ENCODE assay signal across 7 cellular contexts in the genomic region with DNA sequence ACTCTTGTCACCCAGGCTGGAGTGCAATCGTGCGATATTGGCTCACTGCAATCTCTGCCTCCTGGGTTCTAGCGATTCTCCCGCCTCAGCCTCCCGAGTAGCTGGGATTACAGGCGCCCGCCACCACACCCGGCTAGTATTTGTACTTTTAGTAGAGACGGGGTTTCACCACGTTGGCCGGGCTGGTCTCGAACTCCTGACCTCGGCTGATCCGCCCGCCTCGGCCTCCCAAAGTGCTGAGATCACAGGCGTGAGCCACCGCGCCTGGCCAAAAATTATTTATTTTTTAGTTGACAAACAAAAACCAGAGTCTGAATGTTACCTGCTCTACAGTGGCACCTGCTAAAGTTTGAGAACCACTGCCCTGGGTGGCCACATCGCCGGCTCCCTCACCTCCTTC. TPM values are rescaled to one million over a fixed set of nuclear protein-coding genes. Genes with fewer than 3 reads are reported as not detected.
DNase-seq lines count a peak whose midpoint lies in the region; ATAC-seq, FAIRE-seq and TF ChIP-seq lines count a peak whose summit lies in the region.
"Not testable (repeated sequence)": the region's sequence is repeated elsewhere in the genome, so short reads cannot be mapped to it uniquely, and the experiment has no call there.

No MANE protein-coding gene starts in this region.

- H3K4me2 ChIP-seq in GM12878 (ENCODE audit: control insufficient read depth, insufficient read depth); endothelial cell of umbilical vein (ENCODE audit: insufficient read depth, low read length): not testable (repeated sequence)

- not testable (repeated sequence) for BruUV-seq in GM12878 (replicated peaks; lab: Mats Ljungman, UMichigan); endothelial cell of umbilical vein (replicated peaks; lab: Mats Ljungman, UMichigan)

- H3K27ac ChIP-seq in CD8-positive, alpha-beta T cell (ENCODE audit: low read depth, low read length); GM12878 (ENCODE audit: control insufficient read depth, insufficient read depth); endothelial cell of umbilical vein (ENCODE audit: insufficient read depth, low read depth, low read length): not testable (repeated sequence)

- dilution Hi-C loops in endothelial cell of umbilical vein (cut with MboI; ENCODE audit: extremely low pct_ligation_motif_present, low sequenced_read_pairs): not testable (repeated sequence)

- ATAC-seq in CD8-positive, alpha-beta T cell; WTC11; GM12878; naive thymus-derived CD8-positive, alpha-beta T cell; stimulated activated memory B cell treated with anti-CD40 and anti-IgM and Interleukin-4, amounts not matched to agents 10 μg/mL and 1 μg/mL and 100 μg/mL, for 72 hours: not testable (repeated sequence)

- H2AFZ ChIP-seq in GM12878 (ENCODE audit: control insufficient read depth, low read depth, low read length); endothelial cell of umbilical vein (ENCODE audit: low read depth, low read length): not testable (repeated sequence)

- not testable (repeated sequence) for H3K9ac ChIP-seq in GM12878 (ENCODE audit: control insufficient read depth, insufficient read depth, low read length); endothelial cell of umbilical vein (replicated peaks; ENCODE audit: extremely low read depth, insufficient read depth, low read length)

- not testable (repeated sequence) for H3K4me3 ChIP-seq in CD8-positive, alpha-beta T cell (ENCODE audit: low read depth, low read length); GM12878; endothelial cell of umbilical vein (replicated peaks in 1 of 3; ENCODE audit: insufficient read depth in 1 of 3, low read depth in 1 of 3, low read length in 3 of 3)

- H3K27me3 Mint-ChIP-seq in CD8-positive, alpha-beta T cell (ENCODE audit: low read depth); WTC11 (ENCODE audit: low read depth); activated T-helper 1 cell treated with anti-CD3 and anti-CD28 coated beads, Interleukin-12 subunit alpha, Interleukin-12 subunit beta, Interleukin-2, Interleukin-4 antibody, amounts not matched to agents 30 ng/mL and 10 ng/mL and 1 ng/mL, durations not matched to agents 14 hours and 24 hours and 36 hours (ENCODE audit: insufficient read depth); naive thymus-derived CD8-positive, alpha-beta T cell; stimulated activated memory B cell treated with anti-CD40 and anti-IgM and Interleukin-4, amounts not matched to agents 10 μg/mL and 1 μg/mL and 100 μg/mL, for 72 hours: not testable (repeated sequence)

- SMC1A ChIA-PET in GM12878 (lab: Charles Lee; ENCODE audit: uncharacterized antibody, unreplicated experiment): interaction anchor here (2.3 kb wide), 1 partner anchor 119 kb away, joined by 5 read pairs; no protein-coding TSS in a partner anchor

- not testable (repeated sequence) for TF ChIP-seq POLR2A in GM12878 (IDR thresholded peaks at IDR 0.05; ENCODE audit: low read depth, low read length); endothelial cell of umbilical vein (IDR thresholded peaks at IDR 0.05; ENCODE audit: low read depth, low read length)

- in situ Hi-C loops in GM12878 (cut with MboI): not testable (repeated sequence)

- H3K4me3 Mint-ChIP-seq in CD8-positive, alpha-beta T cell; WTC11; activated T-helper 1 cell treated with anti-CD3 and anti-CD28 coated beads, Interleukin-12 subunit alpha, Interleukin-12 subunit beta, Interleukin-2, Interleukin-4 antibody, amounts not matched to agents 30 ng/mL and 10 ng/mL and 1 ng/mL, durations not matched to agents 14 hours and 24 hours and 36 hours; naive thymus-derived CD8-positive, alpha-beta T cell; stimulated activated memory B cell treated with anti-CD40 and anti-IgM and Interleukin-4, amounts not matched to agents 10 μg/mL and 1 μg/mL and 100 μg/mL, for 72 hours: not testable (repeated sequence)

- intact Hi-C loops in CD8-positive, alpha-beta T cell (cut with DNase I, micrococcal nuclease); activated T-helper 1 cell treated with anti-CD3 and anti-CD28 coated beads, Interleukin-12 subunit alpha, Interleukin-12 subunit beta, Interleukin-2, Interleukin-4 antibody, amounts not matched to agents 30 ng/mL and 10 ng/mL and 1 ng/mL, durations not matched to agents 14 hours and 24 hours and 36 hours (cut with micrococcal nuclease); GM12878 (cut with micrococcal nuclease; ENCODE audit: unreplicated experiment): not testable (repeated sequence)
- intact Hi-C loops in endothelial cell of umbilical vein (cut with micrococcal nuclease): loop anchor here (5.0 kb wide), 1 partner anchor 1170 kb away; a partner anchor contains a TSS

- H3K9me3 Mint-ChIP-seq in CD8-positive, alpha-beta T cell; WTC11; activated T-helper 1 cell treated with anti-CD3 and anti-CD28 coated beads, Interleukin-12 subunit alpha, Interleukin-12 subunit beta, Interleukin-2, Interleukin-4 antibody, amounts not matched to agents 30 ng/mL and 10 ng/mL and 1 ng/mL, durations not matched to agents 14 hours and 24 hours and 36 hours; naive thymus-derived CD8-positive, alpha-beta T cell; stimulated activated memory B cell treated with anti-CD40 and anti-IgM and Interleukin-4, amounts not matched to agents 10 μg/mL and 1 μg/mL and 100 μg/mL, for 72 hours: not testable (repeated sequence)

- RAD21 ChIA-PET in GM12878 (lab: Charles Lee; ENCODE audit: unreplicated experiment): not testable (repeated sequence)

- CTCF ChIA-PET in CD8-positive, alpha-beta T cell (lab: Charles Lee): interaction anchor here (0.7 kb wide), 1 partner anchor 10 kb away, joined by 3 read pairs; no protein-coding TSS in a partner anchor
- CTCF ChIA-PET in WTC11 (lab: Charles Lee): interaction anchor here (0.5 to 1.2 kb wide), 2 partner anchors 90 to 103 kb away, joined by 3 read pairs; no protein-coding TSS in a partner anchor
- CTCF ChIA-PET in GM12878 (lab: Yijun Ruan, JAX): interaction anchor here (1.0 to 3.4 kb wide), 3 partner anchors 31 to 115 kb away, joined by 4 to 36 read pairs (median 5); no protein-coding TSS in a partner anchor
- CTCF ChIA-PET in endothelial cell of umbilical vein (lab: Charles Lee): interaction anchor here (0.6 kb wide), 1 partner anchor 217 kb away, joined by 3 read pairs; no protein-coding TSS in a partner anchor

- not testable (repeated sequence) for H3K9me3 ChIP-seq in CD8-positive, alpha-beta T cell (ENCODE audit: low read length); GM12878 (replicated peaks; ENCODE audit: control insufficient read depth, insufficient read depth, low read length); endothelial cell of umbilical vein (replicated peaks; ENCODE audit: control insufficient read depth, insufficient read depth, low read length)

- not testable (repeated sequence) for DNase-seq in CD8-positive, alpha-beta T cell; WTC11 (ENCODE audit: low spot score); activated T-helper 1 cell treated with anti-CD3 and anti-CD28 coated beads, Interleukin-12 subunit alpha, Interleukin-12 subunit beta, Interleukin-2, Interleukin-4 antibody, amounts not matched to agents 30 ng/mL and 10 ng/mL and 1 ng/mL, durations not matched to agents 14 hours and 24 hours and 36 hours (ENCODE audit: low spot score); GM12878 (ENCODE audit: low read depth, low spot score); endothelial cell of umbilical vein (ENCODE audit: low read depth, low spot score); naive thymus-derived CD8-positive, alpha-beta T cell

- H3K4me1 Mint-ChIP-seq in CD8-positive, alpha-beta T cell (ENCODE audit: low read depth); naive thymus-derived CD8-positive, alpha-beta T cell: not testable (repeated sequence)
- peaks cover 17% of the 10 kb centered on the region for H3K4me1 Mint-ChIP-seq in WTC11
- H3K4me1 Mint-ChIP-seq in activated T-helper 1 cell treated with anti-CD3 and anti-CD28 coated beads, Interleukin-12 subunit alpha, Interleukin-12 subunit beta, Interleukin-2, Interleukin-4 antibody, amounts not matched to agents 30 ng/mL and 10 ng/mL and 1 ng/mL, durations not matched to agents 14 hours and 24 hours and 36 hours (ENCODE audit: low read depth): peaks cover 13% of the 10 kb centered on the region
- H3K4me1 Mint-ChIP-seq in stimulated activated memory B cell treated with anti-CD40 and anti-IgM and Interleukin-4, amounts not matched to agents 10 μg/mL and 1 μg/mL and 100 μg/mL, for 72 hours: peaks cover 30% of the 10 kb centered on the region

- H3K4me1 ChIP-seq in CD8-positive, alpha-beta T cell (ENCODE audit: insufficient read depth, low read length); endothelial cell of umbilical vein (ENCODE audit: control insufficient read depth, extremely low read depth, insufficient read depth, low read length): not testable (repeated sequence)
- peaks cover 15% of the 10 kb centered on the region for H3K4me1 ChIP-seq in GM12878 (ENCODE audit: control insufficient read depth, insufficient read depth, low read length)

- not testable (repeated sequence) for TF ChIP-seq EP300 in GM12878 (IDR thresholded peaks at IDR 0.05; ENCODE audit: borderline replicate concordance in 1 of 2, control insufficient read depth in 1 of 2, low read depth in 2 of 2, low read length in 2 of 2)

- 97% methylated on average over 21 of the region's 21 CpGs for WGBS in GM12878 (ENCODE audit: insufficient coverage, insufficient replicate concordance, low lambda C conversion rate, missing lambda C conversion rate)

- POLR2A ChIA-PET in CD8-positive, alpha-beta T cell (lab: Charles Lee): interaction anchor here (1.5 kb wide), 1 partner anchor 96 kb away, joined by 3 read pairs; a partner anchor contains a TSS
- POLR2A ChIA-PET in WTC11 (lab: Charles Lee); GM12878 (lab: Charles Lee); endothelial cell of umbilical vein (lab: Charles Lee); naive thymus-derived CD8-positive, alpha-beta T cell (lab: Charles Lee): not testable (repeated sequence)

- peaks cover 33% of the 10 kb centered on the region for H3K36me3 Mint-ChIP-seq in CD8-positive, alpha-beta T cell
- not testable (repeated sequence) for H3K36me3 Mint-ChIP-seq in WTC11
- peaks cover 32% of the 10 kb centered on the region for H3K36me3 Mint-ChIP-seq in activated T-helper 1 cell treated with anti-CD3 and anti-CD28 coated beads, Interleukin-12 subunit alpha, Interleukin-12 subunit beta, Interleukin-2, Interleukin-4 antibody, amounts not matched to agents 30 ng/mL and 10 ng/mL and 1 ng/mL, durations not matched to agents 14 hours and 24 hours and 36 hours (ENCODE audit: low read depth)
- H3K36me3 Mint-ChIP-seq in naive thymus-derived CD8-positive, alpha-beta T cell: peaks cover 0 to 24% (median 0%) of the 10 kb centered on the region in 3 donors
- peaks cover 26% of the 10 kb centered on the region for H3K36me3 Mint-ChIP-seq in stimulated activated memory B cell treated with anti-CD40 and anti-IgM and Interleukin-4, amounts not matched to agents 10 μg/mL and 1 μg/mL and 100 μg/mL, for 72 hours

- H3K27ac Mint-ChIP-seq in CD8-positive, alpha-beta T cell: peak overlapping the region; percentile 5
- peak overlapping the region; percentile 64 for H3K27ac Mint-ChIP-seq in WTC11
- H3K27ac Mint-ChIP-seq in activated T-helper 1 cell treated with anti-CD3 and anti-CD28 coated beads, Interleukin-12 subunit alpha, Interleukin-12 subunit beta, Interleukin-2, Interleukin-4 antibody, amounts not matched to agents 30 ng/mL and 10 ng/mL and 1 ng/mL, durations not matched to agents 14 hours and 24 hours and 36 hours: peak overlapping the region; percentile 29
- peak overlapping the region in 6 of 10 donors; percentile 32 to 91 (median 64) for H3K27ac Mint-ChIP-seq in naive thymus-derived CD8-positive, alpha-beta T cell
- peak overlapping the region; percentile 89 for H3K27ac Mint-ChIP-seq in stimulated activated memory B cell treated with anti-CD40 and anti-IgM and Interleukin-4, amounts not matched to agents 10 μg/mL and 1 μg/mL and 100 μg/mL, for 72 hours

- not testable (repeated sequence) for H3K36me3 ChIP-seq in CD8-positive, alpha-beta T cell (ENCODE audit: insufficient read depth, low read length); GM12878 (ENCODE audit: control insufficient read depth in 2 of 2, insufficient read depth in 2 of 2, low read length in 1 of 2); endothelial cell of umbilical vein (ENCODE audit: control insufficient read depth in 2 of 2, extremely low read depth in 1 of 2, insufficient read depth in 2 of 2, low read length in 2 of 2)

- TF ChIP-seq CTCF in CD8-positive, alpha-beta T cell (IDR thresholded peaks at IDR 0.05); WTC11 (IDR thresholded peaks at IDR 0.05); GM12878 (IDR thresholded peaks at IDR 0.05 in 2 of 3, conservative IDR thresholded peaks at IDR 0.05 in 1 of 3; ENCODE audit: control insufficient read depth in 2 of 3, extremely low read depth in 1 of 3, insufficient read depth in 1 of 3, low read depth in 3 of 3, low read length in 3 of 3); endothelial cell of umbilical vein (IDR thresholded peaks at IDR 0.05; ENCODE audit: extremely low read depth in 1 of 2, insufficient read depth in 1 of 2, low read depth in 1 of 2, low read length in 2 of 2): not testable (repeated sequence)

- TF ChIP-seq RAD21 in GM12878 (IDR thresholded peaks at IDR 0.05; ENCODE audit: insufficient read depth, low read depth, low read length): not testable (repeated sequence)

- H3K27me3 ChIP-seq in CD8-positive, alpha-beta T cell (ENCODE audit: insufficient read depth, low read length); GM12878 (replicated peaks in 1 of 2; ENCODE audit: control insufficient read depth in 2 of 2, insufficient read depth in 2 of 2, low read length in 1 of 2); endothelial cell of umbilical vein (ENCODE audit: control insufficient read depth in 2 of 2, insufficient read depth in 2 of 2, low read length in 2 of 2): not testable (repeated sequence)

- H4K20me1 ChIP-seq in GM12878 (ENCODE audit: control insufficient read depth, insufficient read depth); endothelial cell of umbilical vein (replicated peaks; ENCODE audit: control insufficient read depth, extremely low read depth, insufficient read depth, low read length): not testable (repeated sequence)

- not testable (repeated sequence) for H3K9me1 ChIP-seq in endothelial cell of umbilical vein (replicated peaks; ENCODE audit: control insufficient read depth, extremely low read depth, insufficient read depth, low read length)

- FAIRE-seq in GM12878 (lab: Jason Lieb, UNC): peak; percentile 85
- peak; percentile 87 for FAIRE-seq in endothelial cell of umbilical vein (lab: Jason Lieb, UNC)

- not testable (repeated sequence) for H3K79me2 ChIP-seq in GM12878 (ENCODE audit: control insufficient read depth, insufficient read depth, low read length); endothelial cell of umbilical vein (ENCODE audit: control insufficient read depth, insufficient read depth, low read length)

RNA-seq across cellular contexts. Expression of a gene that starts 54.3 kb away (rescaled TPM):
- total RNA-seq in CD8-positive, alpha-beta T cell: 10 to 100 TPM; 41.9 to 42.4 TPM
- total RNA-seq in WTC11 (2021) (20.6 to 22.1 TPM (median 20.8 TPM) in 3 replicates), GM12878 (2014; rRNA removed) (28.0 and 33.8 TPM in 2 replicates), GM12878 (2014; rRNA removed; fragmentation: Illumina TruSeq; extraction: Trizol) (29.7 and 30.6 TPM in 2 replicates), GM12878 (2021) (33.3 and 35.9 TPM in 2 replicates), endothelial cell of umbilical vein (25.9 and 35.0 TPM in 2 replicates)
- 31.3 and 33.5 TPM in 2 replicates for total RNA-seq in activated T-helper 1 cell treated with anti-CD3 and anti-CD28 coated beads, Interleukin-12 subunit alpha, Interleukin-12 subunit beta, Interleukin-2, Interleukin-4 antibody, amounts not matched to agents 30 ng/mL and 10 ng/mL and 1 ng/mL, durations not matched to agents 14 hours and 24 hours and 36 hours
- total RNA-seq in GM12878 (2013; cell fraction: nucleolus; rRNA removed): 101 and 106 TPM in 2 replicates
- polyA plus RNA-seq in GM12878 (2011; ENCODE audit: low read depth): 18.6 TPM
- polyA plus RNA-seq in GM12878 (2011; rRNA removed) (47.0 and 57.7 TPM in 2 replicates), GM12878 (2014; fragmentation: Illumina TruSeq; extraction: Trizol) (32.2 and 40.7 TPM in 2 replicates), GM12878 (2014; fragmentation: Nextera tagmentation; extraction: Ambion mirVana) (1 to 10 TPM; 3.5 to 7.9 TPM), GM12878 (2014; rRNA removed) (20.2 and 25.3 TPM in 2 replicates), GM12878 (2016; fragmentation: Nextera tagmentation; extraction: Ambion mirVana) (1 to 10 TPM; 2.7 to 3.0 TPM), endothelial cell of umbilical vein (11.6 and 14.7 TPM in 2 replicates)
- 27.5 and 33.5 TPM in 2 replicates for polyA plus RNA-seq in GM12878 (2011; cell fraction: cytosol; rRNA removed)
- polyA plus RNA-seq in GM12878 (2011; cell fraction: nucleus; rRNA removed): 81.6 and 84.6 TPM in 2 replicates
- polyA plus RNA-seq in GM12878 (2012): 22.8 and 29.9 TPM in 2 replicates
- polyA minus RNA-seq in GM12878 (2011; rRNA and poly(A)+ RNA removed): 65.6 and 73.2 TPM in 2 replicates
- 18.3 and 19.3 TPM in 2 replicates for polyA minus RNA-seq in GM12878 (2011; cell fraction: cytosol; rRNA and poly(A)+ RNA removed)
- polyA minus RNA-seq in GM12878 (2011; cell fraction: nucleus; rRNA and poly(A)+ RNA removed): 36.0 and 36.5 TPM in 2 replicates
- polyA plus RNA-seq in endothelial cell of umbilical vein (2011; cell fraction: cytosol; rRNA removed): 7.3 and 8.1 TPM in 2 replicates
- 84.5 and 86.0 TPM in 2 replicates for polyA plus RNA-seq in endothelial cell of umbilical vein (2011; cell fraction: nucleus; rRNA removed)
- 15.5 and 16.8 TPM in 2 replicates for polyA plus RNA-seq in endothelial cell of umbilical vein (2012)
- 52.3 and 52.7 TPM in 2 replicates for polyA minus RNA-seq in endothelial cell of umbilical vein
- polyA minus RNA-seq in endothelial cell of umbilical vein (2011; cell fraction: cytosol; rRNA and poly(A)+ RNA removed): 2.9 TPM
- polyA minus RNA-seq in endothelial cell of umbilical vein (2011; cell fraction: nucleus; rRNA and poly(A)+ RNA removed): 46.1 and 67.2 TPM in 2 replicates
- 10 to 100 TPM; 65.4 to 68.0 TPM for total RNA-seq in naive thymus-derived CD8-positive, alpha-beta T cell
- 10 to 100 TPM; 16.4 to 30.0 (median 20.3) TPM for polyA plus RNA-seq in naive thymus-derived CD8-positive, alpha-beta T cell

Comparison
In these comparisons a context has a peak if more than half of its experiments do, and no peak if none do; other contexts are left out.
1. H3K27ac Mint-ChIP-seq: peak in every context shown above with its lines; median percentile 89 in stimulated activated memory B cell treated with anti-CD40 and anti-IgM and Interleukin-4, amounts not matched to agents 10 μg/mL and 1 μg/mL and 100 μg/mL, for 72 hours; 64 in WTC11; 64 in naive thymus-derived CD8-positive, alpha-beta T cell; 29 in activated T-helper 1 cell treated with anti-CD3 and anti-CD28 coated beads, Interleukin-12 subunit alpha, Interleukin-12 subunit beta, Interleukin-2, Interleukin-4 antibody, amounts not matched to agents 30 ng/mL and 10 ng/mL and 1 ng/mL, durations not matched to agents 14 hours and 24 hours and 36 hours; 5 in CD8-positive, alpha-beta T cell.